20 cellular contexts compared by ENCODE assay signal in genomic region chr19:47353307-47353712, GRCh38. TPM values are rescaled to one million over a fixed set of nuclear protein-coding genes. Genes with fewer than 3 reads are reported as not detected.
DNase-seq lines count a peak whose midpoint lies in the region; ATAC-seq and TF ChIP-seq lines count a peak whose summit lies in the region.
"Had no signal": no experiment of that assay in that cellular context is flagged by ENCODE, and none has a peak within 500 bp of the region (broad histone marks: within the 10 kb centered on the region; RNA-seq: fewer than 3 reads in every experiment).

No MANE protein-coding gene starts in this region.

- DNase-seq in heart left ventricle, result peak in 3 of 5 donors; percentile 36 to 67 (median 54)
- no peak for DNase-seq in cardiac septum (ENCODE audit: low spot score)
- peak; percentile 82 for DNase-seq in left lobe of liver (ENCODE audit: low spot score)
- DNase-seq in T-helper 2 cell, result no peak
- DNase-seq in DMS 273 (lab: John Stamatoyannopoulos, UW; ENCODE audit: unreplicated experiment), result no peak
- no peak for DNase-seq in naive thymus-derived CD4-positive, alpha-beta T cell
- DNase-seq: activated CD4-positive, alpha-beta T cell treated with anti-CD3 and anti-CD28 coated beads for 4 hours; endodermal cell; GDM1; NCI-H187 treated with DMSO at 0.1 percent for 48 hours; stimulated activated CD8-positive, alpha-beta memory T cell treated with anti-CD3 and anti-CD28 coated beads, Interleukin-4, amount 100 ng/mL, for 48 hours had no signal

- intact Hi-C loops in heart left ventricle (cut with DNase I) (no loop called here), cardiac septum (cut with DNase I) (no loop called here)
- intact Hi-C loops in naive thymus-derived CD4-positive, alpha-beta T cell (cut with micrococcal nuclease), result no loop called here

- H3K9me3 ChIP-seq in heart left ventricle, result peaks cover 0 to 7% (median 0%) of the 10 kb centered on the region in 12 donors
- no peaks in the 10 kb centered on the region for H3K9me3 ChIP-seq in naive thymus-derived CD4-positive, alpha-beta T cell (ENCODE audit: control insufficient read depth in 2 of 3, low read length in 3 of 3)
- H3K9me3 ChIP-seq: A549, BLaER1 had no signal

- H3K36me3 Mint-ChIP-seq in naive thymus-derived CD4-positive, alpha-beta T cell, result peaks cover 5 to 46% (median 22%) of the 10 kb centered on the region in 5 donors

- H3K9me3 Mint-ChIP-seq in naive thymus-derived CD4-positive, alpha-beta T cell, result peaks cover 0 to 2% (median 0%) of the 10 kb centered on the region in 11 donors
- H3K9me3 Mint-ChIP-seq: activated T-helper 1 cell treated with anti-CD3 and anti-CD28 coated beads, Interleukin-12 subunit alpha, Interleukin-12 subunit beta, Interleukin-2, Interleukin-4 antibody, amounts not matched to agents 30 ng/mL and 10 ng/mL and 1 ng/mL, durations not matched to agents 14 hours and 24 hours and 36 hours had no signal

- H3K4me1 Mint-ChIP-seq in naive thymus-derived CD4-positive, alpha-beta T cell, result peaks cover 25 to 65% (median 58%) of the 10 kb centered on the region in 7 donors

- peaks cover 0 to 63% (median 57%) of the 10 kb centered on the region in 9 donors for H3K36me3 ChIP-seq in heart left ventricle
- peaks cover 12 to 54% (median 32%) of the 10 kb centered on the region in 3 experiments for H3K36me3 ChIP-seq in naive thymus-derived CD4-positive, alpha-beta T cell (ENCODE audit: control insufficient read depth in 2 of 3, insufficient read depth in 3 of 3, low read length in 3 of 3)

- ATAC-seq in heart left ventricle (peak in 2 of 4 donors; percentile 4 to 10), left lobe of liver (peak; percentile 50), GM21737 (IDR thresholded peaks at IDR 0.05; ENCODE audit: unreplicated experiment) (no peak)
- ATAC-seq in naive thymus-derived CD4-positive, alpha-beta T cell, result no peak
- ATAC-seq: A549 had no signal

- POLR2A ChIA-PET in naive thymus-derived CD4-positive, alpha-beta T cell (lab: Charles Lee), result no interaction called here

- CTCF ChIA-PET in naive thymus-derived CD4-positive, alpha-beta T cell (lab: Charles Lee), result no interaction called here

- no peaks in the 10 kb centered on the region for H3K27me3 ChIP-seq in heart left ventricle
- no peaks in the 10 kb centered on the region for H3K27me3 ChIP-seq in naive thymus-derived CD4-positive, alpha-beta T cell (ENCODE audit: control insufficient read depth in 2 of 2, insufficient read depth in 2 of 2, low read length in 2 of 2)
- H3K27me3 ChIP-seq: BLaER1 had no signal

- 62 to 71% (median 68%) methylated on average over 20 to 24 of the region's 24 CpGs for WGBS in heart left ventricle, 4 donors

- H3K27me3 Mint-ChIP-seq in naive thymus-derived CD4-positive, alpha-beta T cell, result peaks cover 0 to 3% (median 0%) of the 10 kb centered on the region in 5 donors
- H3K27me3 Mint-ChIP-seq: activated naive CD8-positive, alpha-beta T cell had no signal

- no peak overlapping the region for H3K4me3 Mint-ChIP-seq in naive thymus-derived CD4-positive, alpha-beta T cell
- H3K4me3 Mint-ChIP-seq: activated T-helper 1 cell treated with anti-CD3 and anti-CD28 coated beads, Interleukin-12 subunit alpha, Interleukin-12 subunit beta, Interleukin-2, Interleukin-4 antibody, amounts not matched to agents 30 ng/mL and 10 ng/mL and 1 ng/mL, durations not matched to agents 14 hours and 24 hours and 36 hours; endodermal cell had no signal

- no peak overlapping the region for H3K4me3 ChIP-seq in heart left ventricle
- no peak overlapping the region for H3K4me3 ChIP-seq in naive thymus-derived CD4-positive, alpha-beta T cell (ENCODE audit: low read length)
- H3K4me3 ChIP-seq: A549, BLaER1, coronary artery had no signal

- no peak overlapping the region for H3K27ac Mint-ChIP-seq in naive thymus-derived CD4-positive, alpha-beta T cell
- H3K27ac Mint-ChIP-seq: activated naive CD8-positive, alpha-beta T cell; endodermal cell had no signal

- H3K27ac ChIP-seq in heart left ventricle (no peak overlapping the region), VCaP (peak overlapping the region; percentile 14; the same call in 1 of the 2 replicates)
- H3K27ac ChIP-seq in naive thymus-derived CD4-positive, alpha-beta T cell (ENCODE audit: low read depth, low read length), result no peak overlapping the region
- H3K27ac ChIP-seq: A549, BLaER1, coronary artery, HL-60 had no signal

- peaks cover 3 to 32% (median 15%) of the 10 kb centered on the region in 12 donors for H3K4me1 ChIP-seq in heart left ventricle
- peaks cover 0 to 12% of the 10 kb centered on the region in 2 donors for H3K4me1 ChIP-seq in naive thymus-derived CD4-positive, alpha-beta T cell (ENCODE audit: control insufficient read depth in 2 of 2, insufficient read depth in 2 of 2, low read length in 2 of 2)

- TF ChIP-seq POLR2A in heart left ventricle (IDR thresholded peaks at IDR 0.05), result no peak

- TF ChIP-seq CTCF in heart left ventricle (IDR thresholded peaks at IDR 0.05) (no peak), VCaP (conservative IDR thresholded peaks at IDR 0.05) (no peak)

RNA-seq across cellular contexts. Expression of gene DHX34, which starts 4.2 kb away (rescaled TPM):
- total RNA-seq in heart left ventricle (10 to 100 TPM in 2 of 9 donors, 1 to 10 TPM in 7; 3.7 to 10.6 (median 6.7) TPM), cardiac septum (8.5 TPM), left lobe of liver (5.9 TPM)
- 10 to 100 TPM in 1 of 2 donors, 1 to 10 TPM in 1; 6.1 to 13.3 TPM for polyA plus RNA-seq in heart left ventricle
- 10 to 100 TPM; 15.6 to 31.6 (median 29.5) TPM for total RNA-seq in naive thymus-derived CD4-positive, alpha-beta T cell
- polyA plus RNA-seq in naive thymus-derived CD4-positive, alpha-beta T cell, result 10 to 100 TPM in 1 of 2 donors, 1 to 10 TPM in 1; 3.7 to 14.2 TPM

RNA-seq across cellular contexts. Expression of gene C5AR2, which starts 21.3 kb away (rescaled TPM):
- 1 to 10 TPM in 3 of 9 donors, under 1 TPM in 6; 0.12 to 3.3 (median 0.94) TPM for total RNA-seq in heart left ventricle
- under 1 TPM; 0.23 to 0.55 TPM for polyA plus RNA-seq in heart left ventricle
- 0.81 TPM for total RNA-seq in cardiac septum
- total RNA-seq in left lobe of liver, result 2.2 TPM
- 10 to 100 TPM in 1 of 5 experiments, 1 to 10 TPM in 1, under 1 TPM in 3; 0.14 to 16.8 (median 0.34) TPM for total RNA-seq in naive thymus-derived CD4-positive, alpha-beta T cell
- not detected for polyA plus RNA-seq in naive thymus-derived CD4-positive, alpha-beta T cell
- total RNA-seq: activated T-helper 1 cell treated with anti-CD3 and anti-CD28 coated beads, Interleukin-12 subunit alpha, Interleukin-12 subunit beta, Interleukin-2, Interleukin-4 antibody, amounts not matched to agents 30 ng/mL and 10 ng/mL and 1 ng/mL, durations not matched to agents 14 hours and 24 hours and 36 hours; endodermal cell had no signal

RNA-seq across cellular contexts. Expression of gene C5AR1, which starts 43.6 kb away (rescaled TPM):
- total RNA-seq in heart left ventricle, result 10 to 100 TPM in 3 of 9 donors, 1 to 10 TPM in 6; 3.0 to 37.9 (median 7.5) TPM
- polyA plus RNA-seq in heart left ventricle, result 1 to 10 TPM in 1 of 2 donors, under 1 TPM in 1; 0.80 to 5.6 TPM
- 12.9 TPM for total RNA-seq in cardiac septum
- total RNA-seq in left lobe of liver, result 6.2 TPM
- 100 to 1,000 TPM in 1 of 5 experiments, 10 to 100 TPM in 1, 1 to 10 TPM in 3; 3.7 to 205 (median 7.0) TPM for total RNA-seq in naive thymus-derived CD4-positive, alpha-beta T cell
- under 1 TPM in 1 of 2 donors, not detected in 1; 0.14 TPM for polyA plus RNA-seq in naive thymus-derived CD4-positive, alpha-beta T cell
- total RNA-seq: glomerular endothelial cell had no signal

Comparison
In these comparisons a context has a peak if more than half of its experiments do, and no peak if none do; other contexts are left out.
1. DNase-seq: peak in heart left ventricle (3 of 5) and left lobe of liver (single experiment); none in cardiac septum (single experiment), T-helper 2 cell (0 of 5), DMS 273 (single experiment) and naive thymus-derived CD4-positive, alpha-beta T cell (0 of 9).